Comparison of ENCODE assay signal across 8 cellular contexts in the genomic region with DNA sequence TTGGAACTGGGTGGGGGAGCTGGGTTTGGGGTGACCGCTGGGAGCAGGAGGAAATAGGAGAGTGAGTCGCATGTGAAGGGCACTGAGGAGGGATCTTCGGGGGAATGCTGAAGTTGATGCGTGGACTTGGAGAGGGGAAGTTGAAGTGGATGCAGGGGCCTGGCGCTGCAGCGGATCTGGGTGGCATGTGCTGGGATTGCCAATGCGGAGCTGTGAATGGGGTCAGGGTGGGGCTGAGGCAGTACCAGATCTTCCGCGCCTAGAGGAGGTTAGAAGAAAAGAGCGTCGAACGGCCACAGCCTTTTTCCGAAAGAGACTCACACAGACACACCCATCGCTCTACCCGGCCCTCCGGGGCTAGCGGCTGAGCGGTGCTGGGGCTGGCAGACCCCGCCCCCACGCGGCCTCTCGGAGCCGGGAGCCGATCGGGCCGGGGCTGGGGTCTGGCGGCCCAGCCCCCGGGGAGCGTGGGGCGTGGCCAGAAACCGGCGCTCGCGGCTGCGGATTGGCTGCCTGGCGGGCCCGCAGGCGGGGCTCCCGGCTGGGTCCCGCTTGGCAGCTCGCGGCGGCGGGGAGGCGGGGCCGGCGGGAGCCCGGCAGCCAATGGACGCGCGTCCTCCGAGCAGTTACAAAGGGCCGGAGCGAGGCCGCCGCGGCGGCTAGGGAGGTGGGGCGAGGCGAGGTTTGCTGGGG. TPM values are rescaled to one million over a fixed set of nuclear protein-coding genes. Genes with fewer than 3 reads are reported as not detected.
A peak's percentile ranks its signal among the peaks of the same experiment; 100 is the strongest.
DNase-seq lines count a peak whose midpoint lies in the region; ATAC-seq lines count a peak whose summit lies in the region.

A gene (plus strand): TSS at position 655 of the 693 bp plus-strand sequence. CDS start 93 bp downstream, outside the sequence.

- H3K9me3 ChIP-seq in KOPT-K1 (ENCODE audit: insufficient read depth, low read length, poor library complexity, severe bottlenecking): no peaks in the 10 kb centered on the region

- H3K36me3 ChIP-seq in KOPT-K1 (ENCODE audit: insufficient read depth, low read length): no peaks in the 10 kb centered on the region

- peak within 1 kb of the TSS; percentile 91 to 97 (median 94) for H3K4me3 Mint-ChIP-seq in naive B cell
- peak within 1 kb of the TSS; percentile 89 for H3K4me3 Mint-ChIP-seq in stimulated activated memory B cell treated with anti-CD40 and anti-IgM and Interleukin-4, amounts not matched to agents 10 μg/mL and 1 μg/mL and 100 μg/mL, for 72 hours

- DNase-seq in DMS79 (lab: John Stamatoyannopoulos, UW) (peak; percentile 51), RKO (ENCODE audit: low spot score) (peak; percentile 93), fibroblast of gingiva (ENCODE audit: low read depth) (peak; percentile 89), naive B cell (peak; percentile 96)
- peak; percentile 71 to 92 for DNase-seq in activated T-helper 1 cell treated with anti-CD3 and anti-CD28 coated beads, Interleukin-2, amount 50 U/mL, for 16 hours (ENCODE audit: low read depth in 1 of 2, low spot score in 1 of 2)

- H3K27me3 Mint-ChIP-seq in naive B cell: no peaks in the 10 kb centered on the region
- no peaks in the 10 kb centered on the region for H3K27me3 Mint-ChIP-seq in stimulated activated memory B cell treated with anti-CD40 and anti-IgM and Interleukin-4, amounts not matched to agents 10 μg/mL and 1 μg/mL and 100 μg/mL, for 72 hours

- no peaks in the 10 kb centered on the region for H3K36me3 Mint-ChIP-seq in naive B cell
- no peaks in the 10 kb centered on the region for H3K36me3 Mint-ChIP-seq in stimulated activated memory B cell treated with anti-CD40 and anti-IgM and Interleukin-4, amounts not matched to agents 10 μg/mL and 1 μg/mL and 100 μg/mL, for 72 hours

- ATAC-seq in GM21825 (IDR thresholded peaks at IDR 0.05; ENCODE audit: unreplicated experiment): peak; percentile 88
- peak; percentile 83 to 86 for ATAC-seq in naive B cell (ENCODE audit: low read depth in 2 of 2)
- peak; percentile 96 for ATAC-seq in stimulated activated memory B cell treated with anti-CD40 and anti-IgM and Interleukin-4, amounts not matched to agents 10 μg/mL and 1 μg/mL and 100 μg/mL, for 72 hours

- H3K27ac Mint-ChIP-seq in naive B cell: peak within 1 kb of the TSS; percentile 67 to 95 (median 92)
- H3K27ac Mint-ChIP-seq in stimulated activated memory B cell treated with anti-CD40 and anti-IgM and Interleukin-4, amounts not matched to agents 10 μg/mL and 1 μg/mL and 100 μg/mL, for 72 hours: peak within 1 kb of the TSS; percentile 81

- peak within 1 kb of the TSS; percentile 57 for H3K27ac ChIP-seq in KOPT-K1 (ENCODE audit: low read depth, low read length, poor library complexity, severe bottlenecking)

- peaks cover 39 to 48% (median 48%) of the 10 kb centered on the region in 3 donors for H3K4me1 Mint-ChIP-seq in naive B cell
- H3K4me1 Mint-ChIP-seq in stimulated activated memory B cell treated with anti-CD40 and anti-IgM and Interleukin-4, amounts not matched to agents 10 μg/mL and 1 μg/mL and 100 μg/mL, for 72 hours: peaks cover 54% of the 10 kb centered on the region

- H3K9me3 Mint-ChIP-seq in naive B cell: peaks cover 0 to 7% (median 2%) of the 10 kb centered on the region in 7 donors
- H3K9me3 Mint-ChIP-seq in stimulated activated memory B cell treated with anti-CD40 and anti-IgM and Interleukin-4, amounts not matched to agents 10 μg/mL and 1 μg/mL and 100 μg/mL, for 72 hours: peaks cover 2% of the 10 kb centered on the region

RNA-seq across cellular contexts. Expression of the gene that starts here (rescaled TPM):
- polyA plus RNA-seq in naive B cell (ENCODE audit: low read depth in 6 of 6): 10 to 100 TPM in 4 of 6 donors, 1 to 10 TPM in 2; 6.6 to 14.6 (median 11.3) TPM

Comparison
In these comparisons a context has a peak if more than half of its experiments do, and no peak if none do; other contexts are left out.
1. Peak in every context shown above with its lines: DNase-seq, ATAC-seq and H3K27ac ChIP-seq.